In genomic region chr2:148244593-148245292, GRCh38 we compare ENCODE assay signal across 12 cellular contexts.
DNase-seq lines count a peak whose midpoint lies in the region; ATAC-seq and TF ChIP-seq lines count a peak whose summit lies in the region.
"Had no signal": no experiment of that assay in that cellular context is flagged by ENCODE, and none has a peak within 500 bp of the region (broad histone marks: within the 10 kb centered on the region; RNA-seq: fewer than 3 reads in every experiment).

No MANE protein-coding gene starts in this region.

- H3K4me1 ChIP-seq in SJSA1 (replicated peaks) (peaks cover 8% of the 10 kb centered on the region), thoracic aorta (ENCODE audit: control insufficient read depth in 1 of 2, low read depth in 2 of 2) (peaks cover 5 to 14% of the 10 kb centered on the region in 2 donors), testis (no peaks in the 10 kb centered on the region), ascending aorta (peaks cover 0 to 4% of the 10 kb centered on the region in 2 donors)

- TF ChIP-seq CTCF in fibroblast of villous mesenchyme (IDR thresholded peaks at IDR 0.05; ENCODE audit: insufficient read depth, low read depth, low read length) (no peak), thoracic aorta (IDR thresholded peaks at IDR 0.05) (no peak), testis (IDR thresholded peaks at IDR 0.05) (no peak), ascending aorta (IDR thresholded peaks at IDR 0.05) (no peak)

- ATAC-seq in thoracic aorta (ENCODE audit: insufficient number of reproducible peaks, low FRiP score, low read depth) = peak; percentile 78
- ATAC-seq: natural killer cell had no signal

- TF ChIP-seq POLR2A in testis (IDR thresholded peaks at IDR 0.05) = no peak

- no peaks in the 10 kb centered on the region for H3K9me3 ChIP-seq in SJSA1 (replicated peaks)
- H3K9me3 ChIP-seq in thoracic aorta = no peaks in the 10 kb centered on the region
- no peaks in the 10 kb centered on the region for H3K9me3 ChIP-seq in testis
- peaks cover 0 to 15% of the 10 kb centered on the region in 2 donors for H3K9me3 ChIP-seq in ascending aorta

- intact Hi-C loops in testis (cut with DNase I; ENCODE audit: low total_unique reads) (no loop called here), ascending aorta (cut with DNase I) (no loop called here)

- H3K27ac ChIP-seq in SJSA1 (peak overlapping the region; percentile 55), thoracic aorta (peak overlapping the region in 1 of 2 donors; percentile 30), testis (no peak overlapping the region), ascending aorta (peak overlapping the region in 1 of 2 donors; percentile 28)

- H3K27me3 ChIP-seq in SJSA1 (replicated peaks) (no peaks in the 10 kb centered on the region), thoracic aorta (replicated peaks; ENCODE audit: insufficient read depth) (no peaks in the 10 kb centered on the region), testis (no peaks in the 10 kb centered on the region), ascending aorta (no peaks in the 10 kb centered on the region)

- no peaks in the 10 kb centered on the region for H3K36me3 ChIP-seq in SJSA1
- no peaks in the 10 kb centered on the region for H3K36me3 ChIP-seq in thoracic aorta
- no peaks in the 10 kb centered on the region for H3K36me3 ChIP-seq in testis (ENCODE audit: low read depth, missing control alignments)
- H3K36me3 ChIP-seq in ascending aorta = no peaks in the 10 kb centered on the region

- H3K4me3 ChIP-seq in SJSA1 (no peak overlapping the region), fibroblast of villous mesenchyme (ENCODE audit: low read depth, low read length) (no peak overlapping the region), thoracic aorta (no peak overlapping the region), testis (no peak overlapping the region), ascending aorta (no peak overlapping the region)

- DNase-seq in NCI-H510A treated with DMSO at 0.1 percent for 48 hours (lab: John Stamatoyannopoulos, UW) = peak; percentile 5
- DNase-seq in NCI-H510A (lab: John Stamatoyannopoulos, UW) = no peak
- peak in 1 of 2 experiments; percentile 31 for DNase-seq in SJSA1 (ENCODE audit: low read depth in 1 of 2, low spot score in 2 of 2)
- peak; percentile 41 for DNase-seq in fibroblast of villous mesenchyme (ENCODE audit: low read depth)
- DNase-seq in thoracic aorta (ENCODE audit: low spot score) = no peak
- no peak for DNase-seq in testis
- DNase-seq in effector CD8-positive, alpha-beta T cell (lab: John Stamatoyannopoulos, UW) = no peak
- no peak for DNase-seq in ascending aorta (ENCODE audit: low spot score in 2 of 2)
- DNase-seq: activated CD4-positive, alpha-beta T cell treated with anti-CD3 and anti-CD28 coated beads for 4 hours; activated gamma-delta T cell treated with Interleukin-2 at 50 U/mL for 16 hours; GOT3; natural killer cell had no signal

- WGBS in testis, 2 donors = 88 to 89% methylated on average over 5 of the region's 5 CpGs

Comparison
In these comparisons a context has a peak if more than half of its experiments do, and no peak if none do; other contexts are left out.
1. DNase-seq: peak in NCI-H510A treated with DMSO at 0.1 percent for 48 hours (single experiment) and fibroblast of villous mesenchyme (single experiment); none in NCI-H510A (single experiment), thoracic aorta (single experiment), testis (single experiment), effector CD8-positive, alpha-beta T cell (single experiment) and ascending aorta (0 of 2).